ENCODE assay signal across 1 cellular context in the genomic region with DNA sequence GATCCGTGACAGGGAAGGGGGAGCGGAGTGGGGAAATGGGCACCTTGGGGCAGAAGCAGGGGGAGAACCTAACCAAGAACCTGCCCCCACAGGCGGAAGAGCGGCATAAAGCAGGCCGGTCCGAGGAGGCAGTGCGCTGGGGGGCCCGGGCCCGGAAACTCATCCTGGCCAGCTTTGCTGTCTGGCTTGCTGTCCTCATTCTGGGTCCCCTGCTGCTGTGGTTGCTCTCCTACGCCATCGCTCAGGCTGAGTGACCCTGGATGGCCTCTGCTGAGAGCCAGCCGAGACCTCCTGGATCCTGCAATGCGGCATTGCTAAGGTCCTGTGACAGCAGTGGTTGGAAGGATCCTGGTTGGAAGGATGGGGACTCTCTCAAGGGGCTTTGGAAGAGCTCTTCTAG.
TF ChIP-seq lines count a peak whose summit lies in the region.

No MANE protein-coding gene starts in this region.

TF ChIP-seq in GM12878, 131 proteins besides CTCF, POLR2A, EP300 and RAD21:
- TF ChIP-seq, protein P1, sequence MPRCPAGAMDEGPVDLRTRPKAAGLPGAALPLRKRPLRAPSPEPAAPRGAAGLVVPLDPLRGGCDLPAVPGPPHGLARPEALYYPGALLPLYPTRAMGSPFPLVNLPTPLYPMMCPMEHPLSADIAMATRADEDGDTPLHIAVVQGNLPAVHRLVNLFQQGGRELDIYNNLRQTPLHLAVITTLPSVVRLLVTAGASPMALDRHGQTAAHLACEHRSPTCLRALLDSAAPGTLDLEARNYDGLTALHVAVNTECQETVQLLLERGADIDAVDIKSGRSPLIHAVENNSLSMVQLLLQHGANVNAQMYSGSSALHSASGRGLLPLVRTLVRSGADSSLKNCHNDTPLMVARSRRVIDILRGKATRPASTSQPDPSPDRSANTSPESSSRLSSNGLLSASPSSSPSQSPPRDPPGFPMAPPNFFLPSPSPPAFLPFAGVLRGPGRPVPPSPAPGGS (IDR thresholded peaks at IDR 0.05; ENCODE audit: borderline replicate concordance, insufficient read depth, low read depth, low read length, poor library complexity, severe bottlenecking) = peak; percentile 76
- TF ChIP-seq SMAD5 (IDR thresholded peaks at IDR 0.05; ENCODE audit: low read depth) = no peak
